Comparison of ENCODE assay signal across 1 cellular context in genomic region chr22:21753374-21754111, GRCh38.
A peak's percentile ranks its signal among the peaks of the same experiment; 100 is the strongest.
TF ChIP-seq lines count a peak whose summit lies in the region.

No MANE protein-coding gene starts in this region.

TF ChIP-seq in HepG2, 621 proteins besides CTCF, POLR2A, EP300 and RAD21 (continued from another document):
- no peak for TF ChIP-seq ZNF142 (CRISPR knock-in tag; IDR thresholded peaks at IDR 0.05)
- TF ChIP-seq CEBPZ (IDR thresholded peaks at IDR 0.05; ENCODE audit: low read length), result no peak
- no peak for TF ChIP-seq HNRNPL (IDR thresholded peaks at IDR 0.05; ENCODE audit: low read depth, low read length)
- TF ChIP-seq TOE1 (CRISPR knock-in tag; IDR thresholded peaks at IDR 0.05), result no peak
- TF ChIP-seq NFIB (CRISPR knock-in tag; IDR thresholded peaks at IDR 0.05; ENCODE audit: borderline replicate concordance), result no peak
- TF ChIP-seq GTF2F1 (IDR thresholded peaks at IDR 0.05; ENCODE audit: low read length), result no peak
- TF ChIP-seq ESRRA (CRISPR knock-in tag; IDR thresholded peaks at IDR 0.05; ENCODE audit: low read depth), result no peak
- TF ChIP-seq SIX4 (CRISPR knock-in tag; IDR thresholded peaks at IDR 0.05), result no peak
- no peak for TF ChIP-seq ZNF333 (CRISPR knock-in tag; IDR thresholded peaks at IDR 0.05; ENCODE audit: borderline replicate concordance)
- TF ChIP-seq ZNF724P (CRISPR knock-in tag; IDR thresholded peaks at IDR 0.05; ENCODE audit: borderline replicate concordance), result no peak
- TF ChIP-seq NFYC (CRISPR knock-in tag; IDR thresholded peaks at IDR 0.05), result no peak
- peak; percentile 26; the same call in 1 of the 2 replicates for TF ChIP-seq KDM2A (CRISPR knock-in tag; IDR thresholded peaks at IDR 0.05; ENCODE audit: borderline replicate concordance, low read depth)
- no peak for TF ChIP-seq ZNF704 (CRISPR knock-in tag; IDR thresholded peaks at IDR 0.05; ENCODE audit: borderline replicate concordance)
- TF ChIP-seq ZNF564 (CRISPR knock-in tag; IDR thresholded peaks at IDR 0.05), result no peak
- peak; percentile 53 for TF ChIP-seq POLR2G (IDR thresholded peaks at IDR 0.05; ENCODE audit: low read depth, low read length)
- no peak for TF ChIP-seq CBX1 (IDR thresholded peaks at IDR 0.05; ENCODE audit: low read depth)
- peak; percentile 57 for TF ChIP-seq AGO2 (optimal IDR thresholded peaks at IDR 0.05; ENCODE audit: low read depth, low read length)
- TF ChIP-seq RFXAP (CRISPR knock-in tag; IDR thresholded peaks at IDR 0.05; ENCODE audit: borderline replicate concordance), result no peak
- no peak for TF ChIP-seq ZBTB7B (CRISPR knock-in tag; IDR thresholded peaks at IDR 0.05)
TF ChIP-seq in HepG2: peak in this region for 3.
